Comparison of ENCODE assay signal across 1 cellular context in the genomic region with DNA sequence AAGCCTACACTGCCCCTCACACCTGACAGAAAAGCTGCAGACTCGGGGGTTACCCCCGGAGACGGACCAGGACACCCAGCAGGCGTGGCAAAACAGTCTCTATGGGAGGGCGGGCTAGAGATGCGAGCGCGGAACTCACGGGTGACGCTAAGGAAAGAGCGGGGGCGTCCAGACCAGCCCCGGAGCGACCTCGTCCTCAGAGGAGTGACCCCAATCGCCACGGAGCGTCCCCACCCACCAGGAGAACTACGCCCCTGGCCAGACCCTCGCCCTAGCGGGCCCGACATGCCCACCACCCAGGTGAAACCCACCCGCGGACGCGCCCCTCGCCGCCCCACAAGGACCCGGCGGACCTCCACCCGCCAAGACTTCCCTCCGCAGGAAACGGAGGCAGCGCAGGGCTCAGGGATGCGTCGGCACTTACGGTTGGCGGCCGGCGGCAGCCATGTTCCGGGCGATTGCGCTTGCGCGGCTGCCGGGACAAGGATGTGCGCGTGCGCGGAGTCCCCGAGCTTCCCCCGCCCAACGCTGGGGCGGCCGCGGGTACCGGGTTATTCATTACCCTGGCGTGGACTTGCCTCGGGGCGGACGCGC.
TF ChIP-seq lines count a peak whose summit lies in the region.

A gene (minus strand): TSS at position 462 of the 594 bp plus-strand sequence. CDS start 21,286 bp downstream, outside the sequence.

TF ChIP-seq in SK-N-SH treated with all-trans-retinoic acid at 6 μM for 48 hours, 23 proteins besides CTCF, POLR2A, EP300 and RAD21 (continued from another document):
- TF ChIP-seq, protein P1, sequence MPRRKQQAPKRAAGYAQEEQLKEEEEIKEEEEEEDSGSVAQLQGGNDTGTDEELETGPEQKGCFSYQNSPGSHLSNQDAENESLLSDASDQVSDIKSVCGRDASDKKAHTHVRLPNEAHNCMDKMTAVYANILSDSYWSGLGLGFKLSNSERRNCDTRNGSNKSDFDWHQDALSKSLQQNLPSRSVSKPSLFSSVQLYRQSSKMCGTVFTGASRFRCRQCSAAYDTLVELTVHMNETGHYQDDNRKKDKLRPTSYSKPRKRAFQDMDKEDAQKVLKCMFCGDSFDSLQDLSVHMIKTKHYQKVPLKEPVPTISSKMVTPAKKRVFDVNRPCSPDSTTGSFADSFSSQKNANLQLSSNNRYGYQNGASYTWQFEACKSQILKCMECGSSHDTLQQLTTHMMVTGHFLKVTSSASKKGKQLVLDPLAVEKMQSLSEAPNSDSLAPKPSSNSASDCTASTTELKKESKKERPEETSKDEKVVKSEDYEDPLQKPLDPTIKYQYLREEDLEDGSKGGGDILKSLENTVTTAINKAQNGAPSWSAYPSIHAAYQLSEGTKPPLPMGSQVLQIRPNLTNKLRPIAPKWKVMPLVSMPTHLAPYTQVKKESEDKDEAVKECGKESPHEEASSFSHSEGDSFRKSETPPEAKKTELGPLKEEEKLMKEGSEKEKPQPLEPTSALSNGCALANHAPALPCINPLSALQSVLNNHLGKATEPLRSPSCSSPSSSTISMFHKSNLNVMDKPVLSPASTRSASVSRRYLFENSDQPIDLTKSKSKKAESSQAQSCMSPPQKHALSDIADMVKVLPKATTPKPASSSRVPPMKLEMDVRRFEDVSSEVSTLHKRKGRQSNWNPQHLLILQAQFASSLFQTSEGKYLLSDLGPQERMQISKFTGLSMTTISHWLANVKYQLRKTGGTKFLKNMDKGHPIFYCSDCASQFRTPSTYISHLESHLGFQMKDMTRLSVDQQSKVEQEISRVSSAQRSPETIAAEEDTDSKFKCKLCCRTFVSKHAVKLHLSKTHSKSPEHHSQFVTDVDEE (CRISPR knock-in tag; IDR thresholded peaks at IDR 0.05) = no peak
- TF ChIP-seq PPARA (CRISPR knock-in tag; IDR thresholded peaks at IDR 0.05; ENCODE audit: borderline replicate concordance) (no peak), ESRRG (CRISPR knock-in tag; IDR thresholded peaks at IDR 0.05) (no peak), ZNF8 (CRISPR knock-in tag; IDR thresholded peaks at IDR 0.05) (no peak), ZFP3 (CRISPR knock-in tag; IDR thresholded peaks at IDR 0.05) (no peak), BACH2 (CRISPR knock-in tag; IDR thresholded peaks at IDR 0.05; ENCODE audit: borderline replicate concordance) (no peak), ARNTL (CRISPR knock-in tag; IDR thresholded peaks at IDR 0.05; ENCODE audit: borderline replicate concordance, low read depth) (no peak), ZNF70 (CRISPR knock-in tag; IDR thresholded peaks at IDR 0.05) (no peak), OSR1 (CRISPR knock-in tag; IDR thresholded peaks at IDR 0.05) (no peak)
- TF ChIP-seq, protein P2, sequence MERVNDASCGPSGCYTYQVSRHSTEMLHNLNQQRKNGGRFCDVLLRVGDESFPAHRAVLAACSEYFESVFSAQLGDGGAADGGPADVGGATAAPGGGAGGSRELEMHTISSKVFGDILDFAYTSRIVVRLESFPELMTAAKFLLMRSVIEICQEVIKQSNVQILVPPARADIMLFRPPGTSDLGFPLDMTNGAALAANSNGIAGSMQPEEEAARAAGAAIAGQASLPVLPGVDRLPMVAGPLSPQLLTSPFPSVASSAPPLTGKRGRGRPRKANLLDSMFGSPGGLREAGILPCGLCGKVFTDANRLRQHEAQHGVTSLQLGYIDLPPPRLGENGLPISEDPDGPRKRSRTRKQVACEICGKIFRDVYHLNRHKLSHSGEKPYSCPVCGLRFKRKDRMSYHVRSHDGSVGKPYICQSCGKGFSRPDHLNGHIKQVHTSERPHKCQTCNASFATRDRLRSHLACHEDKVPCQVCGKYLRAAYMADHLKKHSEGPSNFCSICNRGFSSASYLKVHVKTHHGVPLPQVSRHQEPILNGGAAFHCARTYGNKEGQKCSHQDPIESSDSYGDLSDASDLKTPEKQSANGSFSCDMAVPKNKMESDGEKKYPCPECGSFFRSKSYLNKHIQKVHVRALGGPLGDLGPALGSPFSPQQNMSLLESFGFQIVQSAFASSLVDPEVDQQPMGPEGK (CRISPR knock-in tag; IDR thresholded peaks at IDR 0.05; ENCODE audit: borderline replicate concordance) = no peak
